In genomic region chr12:57214398-57214781, GRCh38 we compare ENCODE assay signal across 8 cellular contexts. TPM values are rescaled to one million over a fixed set of nuclear protein-coding genes. Genes with fewer than 3 reads are reported as not detected.
A peak's percentile ranks its signal among the peaks of the same experiment; 100 is the strongest.
DNase-seq lines count a peak whose midpoint lies in the region; ATAC-seq, FAIRE-seq and TF ChIP-seq lines count a peak whose summit lies in the region.

No MANE protein-coding gene starts in this region.

- peaks cover 41% of the 10 kb centered on the region for H3K27me3 Mint-ChIP-seq in activated naive CD4-positive, alpha-beta T cell treated with anti-CD3 and anti-CD28 coated beads, Interleukin-2, amount 50 U/mL, for 24 hours

- H3K27ac Mint-ChIP-seq in activated naive CD4-positive, alpha-beta T cell treated with anti-CD3 and anti-CD28 coated beads, Interleukin-2, amount 50 U/mL, for 24 hours = peak overlapping the region; percentile 60

- H3K4me1 ChIP-seq in heart left ventricle (peaks cover 8 to 49% (median 33%) of the 10 kb centered on the region in 12 donors), small intestine (ENCODE audit: control insufficient read depth in 2 of 2, insufficient read depth in 1 of 2, low read depth in 1 of 2, low read length in 1 of 2) (no peaks in the 10 kb centered on the region)

- no peaks in the 10 kb centered on the region for H3K9me3 ChIP-seq in SU-DHL-6 (ENCODE audit: insufficient read depth, low read length)
- no peaks in the 10 kb centered on the region for H3K9me3 ChIP-seq in heart left ventricle
- no peaks in the 10 kb centered on the region for H3K9me3 ChIP-seq in small intestine (ENCODE audit: control insufficient read depth, low read depth)

- no peak for TF ChIP-seq POLR2A in heart left ventricle (IDR thresholded peaks at IDR 0.05)

- no peak for FAIRE-seq in small intestine (lab: Jason Lieb, UNC)

- intact Hi-C loops in heart left ventricle (cut with DNase I) = loop anchor here in 8 of 10 donors (1.0 to 5.0 kb wide), 8 partner anchors 16 to 243 kb away; partner anchors contain the start of genes GLI1 (in 1 of the 8) and INHBE (in 1 of the 8)

- no peaks in the 10 kb centered on the region for H3K9me3 Mint-ChIP-seq in activated naive CD4-positive, alpha-beta T cell treated with anti-CD3 and anti-CD28 coated beads, Interleukin-2, amount 50 U/mL, for 24 hours

- peak; percentile 18 to 68 (median 56) for ATAC-seq in heart left ventricle

- H3K36me3 Mint-ChIP-seq in activated naive CD4-positive, alpha-beta T cell treated with anti-CD3 and anti-CD28 coated beads, Interleukin-2, amount 50 U/mL, for 24 hours = no peaks in the 10 kb centered on the region

- no peak overlapping the region for H3K9ac ChIP-seq in SU-DHL-6 (ENCODE audit: low read length)

- peak; percentile 11 for DNase-seq in SKM-1 treated with dmso at 0.1 percent for 144 hours (lab: John Stamatoyannopoulos, UW; ENCODE audit: unreplicated experiment)
- no peak for DNase-seq in SKM-1 (lab: John Stamatoyannopoulos, UW; ENCODE audit: unreplicated experiment)
- peak; percentile 36 for DNase-seq in NCI-H1092 (lab: John Stamatoyannopoulos, UW)
- DNase-seq in heart left ventricle = peak in 4 of 5 donors; percentile 55 to 79 (median 71)
- peak; percentile 56 for DNase-seq in small intestine
- DNase-seq in putamen (ENCODE audit: low spot score) = no peak

- H3K36me3 ChIP-seq in SU-DHL-6 (ENCODE audit: low read length) (no peaks in the 10 kb centered on the region), heart left ventricle (peaks cover 0 to 35% (median 24%) of the 10 kb centered on the region in 9 donors), small intestine (ENCODE audit: control insufficient read depth in 2 of 2, insufficient read depth in 2 of 2, low read length in 2 of 2) (peaks cover 0 to 4% of the 10 kb centered on the region in 2 donors)

- no peak overlapping the region for H3K4me3 ChIP-seq in SU-DHL-6 (ENCODE audit: insufficient read depth, low read length, poor library complexity, severe bottlenecking)
- no peak overlapping the region for H3K4me3 ChIP-seq in heart left ventricle
- no peak overlapping the region for H3K4me3 ChIP-seq in small intestine (ENCODE audit: low read depth in 1 of 2, low read length in 2 of 2)

- H3K27me3 ChIP-seq in SU-DHL-6 (ENCODE audit: low read length) (no peaks in the 10 kb centered on the region), heart left ventricle (peaks cover 3 to 49% (median 31%) of the 10 kb centered on the region in 9 donors), small intestine (ENCODE audit: control insufficient read depth in 2 of 2, insufficient read depth in 2 of 2, low read length in 2 of 2) (peaks cover 0 to 37% of the 10 kb centered on the region in 2 donors)

- no peak overlapping the region for H2AFZ ChIP-seq in SU-DHL-6 (ENCODE audit: low read depth, low read length, severe bottlenecking)

- no peaks in the 10 kb centered on the region for H3K9me2 ChIP-seq in SU-DHL-6 (replicated peaks; ENCODE audit: insufficient read depth, low read length)

- H3K4me3 Mint-ChIP-seq in activated naive CD4-positive, alpha-beta T cell treated with anti-CD3 and anti-CD28 coated beads, Interleukin-2, amount 50 U/mL, for 24 hours = no peak overlapping the region

- TF ChIP-seq CTCF in SU-DHL-6 (IDR thresholded peaks at IDR 0.05; ENCODE audit: insufficient read depth, low read length, poor library complexity, severe bottlenecking) (peak; percentile 83), heart left ventricle (IDR thresholded peaks at IDR 0.05) (peak; percentile 56 to 78 (median 69))

- peaks cover 40% of the 10 kb centered on the region for H3K4me1 Mint-ChIP-seq in activated naive CD4-positive, alpha-beta T cell treated with anti-CD3 and anti-CD28 coated beads, Interleukin-2, amount 50 U/mL, for 24 hours

- H3F3A ChIP-seq in SU-DHL-6 (ENCODE audit: insufficient read depth) = peaks cover 9% of the 10 kb centered on the region

- WGBS in heart left ventricle, 4 donors = 2 to 5% (median 3%) methylated on average over 14 of the region's 14 CpGs
- 0 to 3% (median 1%) methylated on average over 14 of the region's 14 CpGs for WGBS in small intestine, 3 donors

- H3K27ac ChIP-seq in SU-DHL-6 (ENCODE audit: low read depth, low read length) = no peak overlapping the region
- H3K27ac ChIP-seq in heart left ventricle = no peak overlapping the region
- no peak overlapping the region for H3K27ac ChIP-seq in small intestine (ENCODE audit: low read depth in 1 of 2, low read length in 1 of 2)

- H4K20me1 ChIP-seq in SU-DHL-6 (ENCODE audit: low read depth, low read length) = no peaks in the 10 kb centered on the region

- peaks cover 5% of the 10 kb centered on the region; the same call in 1 of the 2 replicates for H3K79me2 ChIP-seq in SU-DHL-6 (ENCODE audit: insufficient read depth, low read length)

- H3K4me2 ChIP-seq in SU-DHL-6 (ENCODE audit: low read depth, low read length, poor library complexity, severe bottlenecking) = no peak overlapping the region

RNA-seq across cellular contexts. Expression of gene NXPH4, which starts 2.2 kb away (rescaled TPM):
- total RNA-seq in heart left ventricle = 1 to 10 TPM; 1.9 to 8.0 (median 3.2) TPM
- polyA plus RNA-seq in heart left ventricle (1 to 10 TPM; 1.3 to 2.3 TPM), small intestine (under 1 TPM in 1 of 3 donors, not detected in 2; 0.10 TPM)

RNA-seq across cellular contexts. Expression of gene SHMT2, which starts 15.1 kb away (rescaled TPM):
- 10 to 100 TPM; 26.2 to 46.7 (median 35.5) TPM for total RNA-seq in heart left ventricle
- polyA plus RNA-seq in heart left ventricle = 10 to 100 TPM; 15.9 to 76.5 TPM
- polyA plus RNA-seq in small intestine = 100 to 1,000 TPM in 1 of 3 donors, 10 to 100 TPM in 2; 22.8 to 150 (median 35.1) TPM

RNA-seq across cellular contexts. Expression of gene STAC3, which starts 36.6 kb away (rescaled TPM):
- total RNA-seq in heart left ventricle = 1 to 10 TPM in 3 of 9 donors, under 1 TPM in 5, not detected in 1; 0.47 to 5.7 (median 0.92) TPM
- polyA plus RNA-seq in heart left ventricle (under 1 TPM; 0.61 to 0.67 TPM), small intestine (1 to 10 TPM; 1.1 to 3.5 (median 3.2) TPM)

Comparison
In these comparisons a context has a peak if more than half of its experiments do, and no peak if none do; other contexts are left out.
1. DNase-seq: peak in SKM-1 treated with dmso at 0.1 percent for 144 hours (single experiment), NCI-H1092 (single experiment), heart left ventricle (4 of 5) and small intestine (single experiment); none in SKM-1 (single experiment) and putamen (single experiment).